ENCODE assay signal across 8 cellular contexts in genomic region chr21:36069713-36070573, GRCh38. TPM values are rescaled to one million over a fixed set of nuclear protein-coding genes. Genes with fewer than 3 reads are reported as not detected.
A peak's percentile ranks its signal among the peaks of the same experiment; 100 is the strongest.
DNase-seq lines count a peak whose midpoint lies in the region; ATAC-seq and TF ChIP-seq lines count a peak whose summit lies in the region.

Gene CBR1 (plus strand): TSS chr21:36070024. CDS start chr21:36070116, 92 bp downstream.

- H3K27ac ChIP-seq in right atrium auricular region (peak within 1 kb of the TSS; percentile 72 to 84), psoas muscle (peak within 1 kb of the TSS; percentile 65)

- DNase-seq in GM12864 (ENCODE audit: low read depth), result peak; percentile 87
- peak; percentile 88 for DNase-seq in NCI-H146 (lab: John Stamatoyannopoulos, UW)
- DNase-seq in anterior cingulate cortex (lab: John Stamatoyannopoulos, UW), result peak; percentile 63 to 98 (median 95)
- peak; percentile 96 for DNase-seq in right atrium auricular region (ENCODE audit: low spot score)
- peak; percentile 95 for DNase-seq in psoas muscle
- peak; percentile 94 for DNase-seq in ureter (ENCODE audit: low spot score)

- H3K36me3 ChIP-seq in right atrium auricular region (peaks cover 17% of the 10 kb centered on the region), psoas muscle (ENCODE audit: insufficient read depth in 1 of 2, low read depth in 1 of 2) (peaks cover 3 to 30% of the 10 kb centered on the region in 2 donors)

- intact Hi-C loops in T-helper 2 cell treated with Interferon-gamma antibody and Interleukin-4, amounts not matched to agents 100 ng/mL and 5 ng/mL, for 36 hours (cut with micrococcal nuclease), result loop anchor here (1.0 kb wide), 1 partner anchor 10 kb away; the partner anchor contains the start of gene SETD4
- intact Hi-C loops in psoas muscle (cut with DNase I), result loop anchor here in 1 of 2 donors (5.0 kb wide), 1 partner anchor 42 kb away; no protein-coding TSS in a partner anchor

- TF ChIP-seq CTCF in GM12864 (IDR thresholded peaks at IDR 0.05; ENCODE audit: low read depth, low read length, missing control alignments), result no peak
- no peak for TF ChIP-seq CTCF in right atrium auricular region (IDR thresholded peaks at IDR 0.05)
- no peak for TF ChIP-seq CTCF in psoas muscle (IDR thresholded peaks at IDR 0.05)

- H3K27me3 ChIP-seq in right atrium auricular region, result no peaks in the 10 kb centered on the region
- H3K27me3 ChIP-seq in psoas muscle (ENCODE audit: insufficient read depth in 3 of 3, low read length in 2 of 3), result no peaks in the 10 kb centered on the region

- H3K4me1 ChIP-seq in right atrium auricular region, result peaks cover 0 to 27% of the 10 kb centered on the region in 2 donors
- H3K4me1 ChIP-seq in psoas muscle, result peaks cover 31% of the 10 kb centered on the region

- ATAC-seq in HG02759 (IDR thresholded peaks at IDR 0.05; ENCODE audit: unreplicated experiment), result peak; percentile 99
- peak; percentile 94 to 97 (median 97) for ATAC-seq in psoas muscle

- 0 to 1% (median 0%) methylated on average over 66 to 71 of the region's 71 CpGs for WGBS in psoas muscle, 3 donors

- H3K4me3 ChIP-seq in GM12864 (ENCODE audit: low read depth, low read length) (peak within 1 kb of the TSS; percentile 75), right atrium auricular region (peak within 1 kb of the TSS; percentile 60 to 70), psoas muscle (peak within 1 kb of the TSS; percentile 69)

- H3K9me3 ChIP-seq in right atrium auricular region, result peaks cover 3 to 5% of the 10 kb centered on the region in 2 donors
- no peaks in the 10 kb centered on the region for H3K9me3 ChIP-seq in psoas muscle

RNA-seq across cellular contexts. Expression of gene CBR1, which starts in this region (rescaled TPM):
- total RNA-seq in T-helper 2 cell treated with Interferon-gamma antibody and Interleukin-4, amounts not matched to agents 100 ng/mL and 5 ng/mL, for 36 hours, result 48.7 and 49.7 TPM in 2 replicates
- total RNA-seq in right atrium auricular region (100 to 1,000 TPM in 1 of 2 donors, 10 to 100 TPM in 1; 60.7 to 101 TPM), psoas muscle (10 to 100 TPM; 15.2 to 47.7 (median 31.0) TPM), ureter (44.2 TPM)
- polyA plus RNA-seq in psoas muscle, result 10 to 100 TPM; 45.9 to 94.0 (median 71.7) TPM

Comparison
In these comparisons a context has a peak if more than half of its experiments do, and no peak if none do; other contexts are left out.
1. Peak in every context shown above with its lines: DNase-seq, ATAC-seq, H3K4me3 ChIP-seq and H3K27ac ChIP-seq.